9 cellular contexts compared by ENCODE assay signal in genomic region chr7:41699532-41699931, GRCh38. TPM values are rescaled to one million over a fixed set of nuclear protein-coding genes. Genes with fewer than 3 reads are reported as not detected.
DNase-seq lines count a peak whose midpoint lies in the region; ATAC-seq and TF ChIP-seq lines count a peak whose summit lies in the region.
"Had no signal": no experiment of that assay in that cellular context is flagged by ENCODE, and none has a peak within 500 bp of the region (broad histone marks: within the 10 kb centered on the region; RNA-seq: fewer than 3 reads in every experiment).

No MANE protein-coding gene starts in this region.

- no peak for TF ChIP-seq CTCF in chondrocyte (IDR thresholded peaks at IDR 0.05)

- CTCF ChIA-PET in CD4-positive, alpha-beta memory T cell (lab: Charles Lee; ENCODE audit: partially characterized antibody) = interaction anchor here (1.6 kb wide), 1 partner anchor 10 kb away, joined by 4 read pairs; no protein-coding TSS in a partner anchor

- H3K36me3 ChIP-seq in HUES48 (ENCODE audit: control insufficient read depth, insufficient read depth, low read length) = no peaks in the 10 kb centered on the region
- H3K36me3 ChIP-seq in CD4-positive, alpha-beta memory T cell (ENCODE audit: insufficient read depth, low read length) = no peaks in the 10 kb centered on the region
- H3K36me3 ChIP-seq: WERI-Rb-1 had no signal

- intact Hi-C loops in CD4-positive, alpha-beta memory T cell (cut with micrococcal nuclease) = no loop called here

- H3K9ac ChIP-seq in HUES48 (ENCODE audit: low read depth, low read length) = no peak overlapping the region

- peaks cover 62% of the 10 kb centered on the region for H3K36me3 Mint-ChIP-seq in chondrocyte (ENCODE audit: low read depth)
- no peaks in the 10 kb centered on the region for H3K36me3 Mint-ChIP-seq in stimulated activated effector memory CD8-positive, alpha-beta T cell treated with anti-CD3 and anti-CD28 coated beads, Interleukin-12 subunit alpha, Interleukin-12 subunit beta, amount 100 ng/mL, for 72 hours
- no peaks in the 10 kb centered on the region for H3K36me3 Mint-ChIP-seq in CD4-positive, alpha-beta memory T cell

- DNase-seq in chondrocyte (ENCODE audit: low spot score) (no peak), left kidney (ENCODE audit: low read depth, low spot score) (peak; percentile 61), NOMO-1 treated with dmso at 0.1 percent for 144 hours (lab: John Stamatoyannopoulos, UW; ENCODE audit: unreplicated experiment) (no peak), mesenteric fat pad (ENCODE audit: low spot score) (no peak)
- DNase-seq in stimulated activated effector memory CD8-positive, alpha-beta T cell treated with anti-CD3 and anti-CD28 coated beads, Interleukin-12 subunit alpha, Interleukin-12 subunit beta, amount 100 ng/mL, for 72 hours (ENCODE audit: low spot score in 2 of 2) = no peak
- DNase-seq in CD4-positive, alpha-beta memory T cell = no peak
- no peak for DNase-seq in stimulated activated CD4-positive, alpha-beta T cell treated with anti-CD3 and anti-CD28 coated beads, Interleukin-15, amount 100 ng/mL, for 24 hours
- DNase-seq: WERI-Rb-1 had no signal

- peak overlapping the region; percentile 99 for H3K4me3 Mint-ChIP-seq in chondrocyte (ENCODE audit: unreplicated experiment)
- peak overlapping the region; percentile 39 for H3K4me3 Mint-ChIP-seq in stimulated activated effector memory CD8-positive, alpha-beta T cell treated with anti-CD3 and anti-CD28 coated beads, Interleukin-12 subunit alpha, Interleukin-12 subunit beta, amount 100 ng/mL, for 72 hours
- H3K4me3 Mint-ChIP-seq in CD4-positive, alpha-beta memory T cell = no peak overlapping the region

- peak overlapping the region; percentile 66 for H3K4me3 ChIP-seq in HUES48 (ENCODE audit: low read depth, low read length)
- no peak overlapping the region for H3K4me3 ChIP-seq in CD4-positive, alpha-beta memory T cell (ENCODE audit: low read length in 2 of 2)

- peak overlapping the region; percentile 95 for H3K27ac Mint-ChIP-seq in chondrocyte (ENCODE audit: unreplicated experiment)
- no peak overlapping the region for H3K27ac Mint-ChIP-seq in stimulated activated effector memory CD8-positive, alpha-beta T cell treated with anti-CD3 and anti-CD28 coated beads, Interleukin-12 subunit alpha, Interleukin-12 subunit beta, amount 100 ng/mL, for 72 hours
- no peak overlapping the region for H3K27ac Mint-ChIP-seq in CD4-positive, alpha-beta memory T cell

- H3K9me3 ChIP-seq in HUES48 (ENCODE audit: control insufficient read depth, insufficient read depth, low read length) = no peaks in the 10 kb centered on the region
- no peaks in the 10 kb centered on the region for H3K9me3 ChIP-seq in CD4-positive, alpha-beta memory T cell (ENCODE audit: control insufficient read depth in 1 of 2, low read length in 2 of 2)

- peaks cover 11% of the 10 kb centered on the region; the same call in 1 of the 2 replicates for H3K27me3 ChIP-seq in HUES48 (ENCODE audit: control insufficient read depth, insufficient read depth, low read length)
- peaks cover 9% of the 10 kb centered on the region for H3K27me3 ChIP-seq in CD4-positive, alpha-beta memory T cell (ENCODE audit: insufficient read depth, low read length)

- peaks cover 38% of the 10 kb centered on the region for H3K4me1 Mint-ChIP-seq in chondrocyte (ENCODE audit: low read depth)
- H3K4me1 Mint-ChIP-seq in stimulated activated effector memory CD8-positive, alpha-beta T cell treated with anti-CD3 and anti-CD28 coated beads, Interleukin-12 subunit alpha, Interleukin-12 subunit beta, amount 100 ng/mL, for 72 hours = peaks cover 19% of the 10 kb centered on the region
- H3K4me1 Mint-ChIP-seq in CD4-positive, alpha-beta memory T cell = peaks cover 2 to 10% (median 7%) of the 10 kb centered on the region in 4 donors

- POLR2A ChIA-PET in CD4-positive, alpha-beta memory T cell (lab: Charles Lee; ENCODE audit: partially characterized antibody) = no interaction called here

- peaks cover 85% of the 10 kb centered on the region for H3K4me1 ChIP-seq in HUES48 (ENCODE audit: control insufficient read depth, insufficient read depth, low read length)
- no peaks in the 10 kb centered on the region for H3K4me1 ChIP-seq in CD4-positive, alpha-beta memory T cell (ENCODE audit: insufficient read depth, low read length)

- H3K27me3 Mint-ChIP-seq in chondrocyte (ENCODE audit: low read depth) = no peaks in the 10 kb centered on the region
- H3K27me3 Mint-ChIP-seq in CD4-positive, alpha-beta memory T cell = peaks cover 7 to 14% of the 10 kb centered on the region in 2 donors

- ATAC-seq in stimulated activated effector memory CD8-positive, alpha-beta T cell treated with anti-CD3 and anti-CD28 coated beads, Interleukin-12 subunit alpha, Interleukin-12 subunit beta, amount 100 ng/mL, for 72 hours = no peak

- peak overlapping the region; percentile 5 for H3K27ac ChIP-seq in HUES48 (ENCODE audit: low read depth, low read length)
- no peak overlapping the region for H3K27ac ChIP-seq in CD4-positive, alpha-beta memory T cell (ENCODE audit: low read depth, low read length)
- H3K27ac ChIP-seq: WERI-Rb-1 had no signal

- no peaks in the 10 kb centered on the region for H3K9me3 Mint-ChIP-seq in chondrocyte (ENCODE audit: low read depth)
- H3K9me3 Mint-ChIP-seq in stimulated activated effector memory CD8-positive, alpha-beta T cell treated with anti-CD3 and anti-CD28 coated beads, Interleukin-12 subunit alpha, Interleukin-12 subunit beta, amount 100 ng/mL, for 72 hours = no peaks in the 10 kb centered on the region
- peaks cover 0 to 4% (median 0%) of the 10 kb centered on the region in 8 donors for H3K9me3 Mint-ChIP-seq in CD4-positive, alpha-beta memory T cell

RNA-seq across cellular contexts. Expression of gene INHBA, which starts 3.4 kb away (rescaled TPM):
- total RNA-seq in chondrocyte (581 to 610 TPM (median 601 TPM) in 3 replicates), mesenteric fat pad (1.00 TPM)
- total RNA-seq in CD4-positive, alpha-beta memory T cell = under 1 TPM in 1 of 2 experiments, not detected in 1; 0.14 TPM
- not detected for polyA plus RNA-seq in CD4-positive, alpha-beta memory T cell

Comparison
In these comparisons a context has a peak if more than half of its experiments do, and no peak if none do; other contexts are left out.
1. H3K4me3 Mint-ChIP-seq: peak in chondrocyte (single experiment) and stimulated activated effector memory CD8-positive, alpha-beta T cell treated with anti-CD3 and anti-CD28 coated beads, Interleukin-12 subunit alpha, Interleukin-12 subunit beta, amount 100 ng/mL, for 72 hours (single experiment); none in CD4-positive, alpha-beta memory T cell (0 of 8).
2. RNA of gene INHBA, which starts 3.4 kb away (total RNA-seq): 581 to 610 TPM in chondrocyte; 1.00 TPM in mesenteric fat pad (single experiment) and 0.14 TPM in CD4-positive, alpha-beta memory T cell; every median in the first group is over 100 times any median in the second.